In genomic region chr9:90893706-90894105, GRCh38 we compare ENCODE assay signal across 13 cellular contexts.
DNase-seq lines count a peak whose midpoint lies in the region; ATAC-seq lines count a peak whose summit lies in the region.
"Had no signal": no experiment of that assay in that cellular context is flagged by ENCODE, and none has a peak within 500 bp of the region (broad histone marks: within the 10 kb centered on the region; RNA-seq: fewer than 3 reads in every experiment).

No MANE protein-coding gene starts in this region.

- no peak overlapping the region for H3K27ac Mint-ChIP-seq in activated CD8-positive, alpha-beta memory T cell treated with anti-CD3 and anti-CD28 coated beads, Interleukin-2, amount 10 ng/mL, durations not matched to agents 7 days and 5 days
- peak overlapping the region; percentile 77 for H3K27ac Mint-ChIP-seq in memory B cell
- peak overlapping the region; percentile 66 for H3K27ac Mint-ChIP-seq in stimulated activated memory B cell treated with anti-CD40 and anti-IgM and Interleukin-4, amounts not matched to agents 10 μg/mL and 1 μg/mL and 100 μg/mL, for 72 hours
- H3K27ac Mint-ChIP-seq: CD4-positive, CD25-positive, alpha-beta regulatory T cell had no signal

- no peaks in the 10 kb centered on the region for H3K9me3 Mint-ChIP-seq in activated CD8-positive, alpha-beta memory T cell treated with anti-CD3 and anti-CD28 coated beads, Interleukin-2, amount 10 ng/mL, durations not matched to agents 7 days and 5 days (ENCODE audit: low read depth)
- H3K9me3 Mint-ChIP-seq in memory B cell, result no peaks in the 10 kb centered on the region
- no peaks in the 10 kb centered on the region for H3K9me3 Mint-ChIP-seq in stimulated activated memory B cell treated with anti-CD40 and anti-IgM and Interleukin-4, amounts not matched to agents 10 μg/mL and 1 μg/mL and 100 μg/mL, for 72 hours
- H3K9me3 Mint-ChIP-seq: CD4-positive, CD25-positive, alpha-beta regulatory T cell had no signal

- no peak for ATAC-seq in activated CD8-positive, alpha-beta memory T cell treated with anti-CD3 and anti-CD28 coated beads, Interleukin-2, amount 10 ng/mL, durations not matched to agents 7 days and 5 days
- ATAC-seq in memory B cell (ENCODE audit: low read depth) (no peak), HG03108 (IDR thresholded peaks at IDR 0.05; ENCODE audit: unreplicated experiment) (no peak)
- ATAC-seq in stimulated activated memory B cell treated with anti-CD40 and anti-IgM and Interleukin-4, amounts not matched to agents 10 μg/mL and 1 μg/mL and 100 μg/mL, for 72 hours, result no peak

- H3K36me3 Mint-ChIP-seq in activated CD8-positive, alpha-beta memory T cell treated with anti-CD3 and anti-CD28 coated beads, Interleukin-2, amount 10 ng/mL, durations not matched to agents 7 days and 5 days, result no peaks in the 10 kb centered on the region
- peaks cover 33% of the 10 kb centered on the region for H3K36me3 Mint-ChIP-seq in memory B cell
- peaks cover 74% of the 10 kb centered on the region for H3K36me3 Mint-ChIP-seq in stimulated activated memory B cell treated with anti-CD40 and anti-IgM and Interleukin-4, amounts not matched to agents 10 μg/mL and 1 μg/mL and 100 μg/mL, for 72 hours
- H3K36me3 Mint-ChIP-seq: CD4-positive, CD25-positive, alpha-beta regulatory T cell had no signal

- peak; percentile 9 for DNase-seq in activated CD8-positive, alpha-beta memory T cell treated with anti-CD3 and anti-CD28 coated beads, Interleukin-2, amount 10 ng/mL, durations not matched to agents 7 days and 5 days
- DNase-seq in activated CD8-positive, alpha-beta memory T cell treated with anti-CD3 and anti-CD28 coated beads, Interleukin-2, amount 50 U/mL, for 4 hours, result no peak
- DNase-seq in memory B cell (ENCODE audit: low spot score in 2 of 2) (no peak), NK-92 (lab: John Stamatoyannopoulos, UW; ENCODE audit: unreplicated experiment) (no peak), D341Med (ENCODE audit: low spot score) (no peak)
- DNase-seq: ACHN; CD4-positive, CD25-positive, alpha-beta regulatory T cell; DMS 273 treated with DMSO at 0.1 percent for 48 hours; DMS79 treated with DMSO at 0.1 percent for 48 hours; EL; GOT3 had no signal

- no peaks in the 10 kb centered on the region for H3K4me1 Mint-ChIP-seq in activated CD8-positive, alpha-beta memory T cell treated with anti-CD3 and anti-CD28 coated beads, Interleukin-2, amount 10 ng/mL, durations not matched to agents 7 days and 5 days
- H3K4me1 Mint-ChIP-seq in memory B cell, result no peaks in the 10 kb centered on the region
- no peaks in the 10 kb centered on the region for H3K4me1 Mint-ChIP-seq in stimulated activated memory B cell treated with anti-CD40 and anti-IgM and Interleukin-4, amounts not matched to agents 10 μg/mL and 1 μg/mL and 100 μg/mL, for 72 hours
- H3K4me1 Mint-ChIP-seq: CD4-positive, CD25-positive, alpha-beta regulatory T cell had no signal

- CTCF ChIA-PET in activated CD8-positive, alpha-beta memory T cell treated with anti-CD3 and anti-CD28 coated beads, Interleukin-2, amount 10 ng/mL, durations not matched to agents 7 days and 5 days (lab: Charles Lee), result no interaction called here

- peaks cover 20% of the 10 kb centered on the region for H3K27me3 Mint-ChIP-seq in activated CD8-positive, alpha-beta memory T cell treated with anti-CD3 and anti-CD28 coated beads, Interleukin-2, amount 10 ng/mL, durations not matched to agents 7 days and 5 days
- H3K27me3 Mint-ChIP-seq in memory B cell, result no peaks in the 10 kb centered on the region
- H3K27me3 Mint-ChIP-seq in stimulated activated memory B cell treated with anti-CD40 and anti-IgM and Interleukin-4, amounts not matched to agents 10 μg/mL and 1 μg/mL and 100 μg/mL, for 72 hours, result no peaks in the 10 kb centered on the region

- no peak overlapping the region for H3K4me3 Mint-ChIP-seq in activated CD8-positive, alpha-beta memory T cell treated with anti-CD3 and anti-CD28 coated beads, Interleukin-2, amount 10 ng/mL, durations not matched to agents 7 days and 5 days
- H3K4me3 Mint-ChIP-seq in memory B cell, result no peak overlapping the region
- no peak overlapping the region for H3K4me3 Mint-ChIP-seq in stimulated activated memory B cell treated with anti-CD40 and anti-IgM and Interleukin-4, amounts not matched to agents 10 μg/mL and 1 μg/mL and 100 μg/mL, for 72 hours
- H3K4me3 Mint-ChIP-seq: CD4-positive, CD25-positive, alpha-beta regulatory T cell had no signal
